ENCODE assay signal across 9 cellular contexts in genomic region chr2:201909961-201910361, GRCh38.
A peak's percentile ranks its signal among the peaks of the same experiment; 100 is the strongest.
DNase-seq lines count a peak whose midpoint lies in the region; ATAC-seq, FAIRE-seq and TF ChIP-seq lines count a peak whose summit lies in the region.
"Had no signal": no experiment of that assay in that cellular context is flagged by ENCODE, and none has a peak within 500 bp of the region (broad histone marks: within the 10 kb centered on the region; RNA-seq: fewer than 3 reads in every experiment).

No MANE protein-coding gene starts in this region.

- H3K4me3 Mint-ChIP-seq in astrocyte (ENCODE audit: unreplicated experiment), result peak overlapping the region; percentile 55
- no peak overlapping the region for H3K4me3 Mint-ChIP-seq in stimulated activated memory B cell treated with anti-CD40 and anti-IgM and Interleukin-4, amounts not matched to agents 10 μg/mL and 1 μg/mL and 100 μg/mL, for 72 hours

- no TSS peak for BruUV-seq in mammary epithelial cell (replicated peaks; lab: Mats Ljungman, UMichigan)

- peaks cover 28% of the 10 kb centered on the region for H3K4me1 Mint-ChIP-seq in astrocyte (ENCODE audit: low read depth, unreplicated experiment)
- peaks cover 12% of the 10 kb centered on the region for H3K4me1 Mint-ChIP-seq in stimulated activated memory B cell treated with anti-CD40 and anti-IgM and Interleukin-4, amounts not matched to agents 10 μg/mL and 1 μg/mL and 100 μg/mL, for 72 hours

- no peak overlapping the region for H3K9ac ChIP-seq in mammary epithelial cell (ENCODE audit: insufficient read depth, low read length)
- peak overlapping the region; percentile 58 for H3K9ac ChIP-seq in astrocyte (ENCODE audit: low read length)

- H3K36me3 ChIP-seq in mammary epithelial cell (ENCODE audit: insufficient read depth, low read length) (no peaks in the 10 kb centered on the region), breast epithelium (no peaks in the 10 kb centered on the region), astrocyte (ENCODE audit: insufficient read depth, low read length) (no peaks in the 10 kb centered on the region), thymus (ENCODE audit: control insufficient read depth, insufficient read depth) (no peaks in the 10 kb centered on the region)

- H3K79me2 ChIP-seq in mammary epithelial cell (ENCODE audit: insufficient read depth, low read length) (no peaks in the 10 kb centered on the region), astrocyte (ENCODE audit: insufficient read depth, low read length) (no peaks in the 10 kb centered on the region)

- H3K27ac ChIP-seq in mammary epithelial cell (ENCODE audit: insufficient read depth, low read depth, low read length), result no peak overlapping the region
- H3K27ac ChIP-seq in breast epithelium, result no peak overlapping the region
- peak overlapping the region; percentile 89 for H3K27ac ChIP-seq in astrocyte (ENCODE audit: low read depth, low read length)
- H3K27ac ChIP-seq in thymus (ENCODE audit: low read depth), result peak overlapping the region; percentile 74
- H3K27ac ChIP-seq: PC-9 had no signal

- CTCF ChIA-PET in mammary epithelial cell (lab: Charles Lee; ENCODE audit: low non-redundant PET), result no interaction called here

- H3K9me3 Mint-ChIP-seq in astrocyte (ENCODE audit: unreplicated experiment), result no peaks in the 10 kb centered on the region
- H3K9me3 Mint-ChIP-seq in stimulated activated memory B cell treated with anti-CD40 and anti-IgM and Interleukin-4, amounts not matched to agents 10 μg/mL and 1 μg/mL and 100 μg/mL, for 72 hours, result no peaks in the 10 kb centered on the region

- dilution Hi-C loops in mammary epithelial cell (cut with HindIII; ENCODE audit: low sequenced_read_pairs), result no loop called here

- no peak for TF ChIP-seq CTCF in mammary epithelial cell (conservative IDR thresholded peaks at IDR 0.05 in 1 of 2, IDR thresholded peaks at IDR 0.05 in 1 of 2; ENCODE audit: extremely low read depth in 1 of 2, insufficient read depth in 1 of 2, low read depth in 1 of 2, low read length in 2 of 2)
- TF ChIP-seq CTCF in breast epithelium (IDR thresholded peaks at IDR 0.05), result no peak
- no peak for TF ChIP-seq CTCF in astrocyte (IDR thresholded peaks at IDR 0.05; ENCODE audit: insufficient read depth, low read depth, low read length)

- FAIRE-seq in astrocyte (lab: Jason Lieb, UNC), result peak; percentile 63

- peaks cover 6% of the 10 kb centered on the region for H3K4me1 ChIP-seq in mammary epithelial cell (ENCODE audit: insufficient read depth, low read length)
- no peaks in the 10 kb centered on the region for H3K4me1 ChIP-seq in breast epithelium
- peaks cover 30% of the 10 kb centered on the region for H3K4me1 ChIP-seq in astrocyte (ENCODE audit: insufficient read depth, low read length)
- H3K4me1 ChIP-seq in thymus (ENCODE audit: control insufficient read depth, insufficient read depth, low read length), result peaks cover 28% of the 10 kb centered on the region

- H2AFZ ChIP-seq in mammary epithelial cell (ENCODE audit: low read depth, low read length), result no peak overlapping the region
- peak overlapping the region; percentile 13 for H2AFZ ChIP-seq in astrocyte (ENCODE audit: low read depth, low read length)
- H2AFZ ChIP-seq: PC-9 had no signal

- H3K27me3 Mint-ChIP-seq in astrocyte (ENCODE audit: low read depth, unreplicated experiment), result no peaks in the 10 kb centered on the region
- peaks cover 18% of the 10 kb centered on the region for H3K27me3 Mint-ChIP-seq in stimulated activated memory B cell treated with anti-CD40 and anti-IgM and Interleukin-4, amounts not matched to agents 10 μg/mL and 1 μg/mL and 100 μg/mL, for 72 hours

- no peak for TF ChIP-seq POLR2A in breast epithelium (IDR thresholded peaks at IDR 0.05)

- ATAC-seq in HG03442 (IDR thresholded peaks at IDR 0.05; ENCODE audit: unreplicated experiment) (peak; percentile 45), GM18909 (IDR thresholded peaks at IDR 0.05; ENCODE audit: poor library complexity, unreplicated experiment) (no peak)
- no peak for ATAC-seq in stimulated activated memory B cell treated with anti-CD40 and anti-IgM and Interleukin-4, amounts not matched to agents 10 μg/mL and 1 μg/mL and 100 μg/mL, for 72 hours

- intact Hi-C loops in mammary epithelial cell (cut with micrococcal nuclease), result no loop called here
- intact Hi-C loops in breast epithelium (cut with DNase I; ENCODE audit: low total_unique reads), result no loop called here

- in situ Hi-C loops in mammary epithelial cell (cut with MboI; ENCODE audit: low sequenced_read_pairs in 2 of 2), result no loop called here

- peak; percentile 27 for DNase-seq in mammary epithelial cell
- no peak for DNase-seq in breast epithelium (ENCODE audit: low spot score in 2 of 2)
- DNase-seq in astrocyte (ENCODE audit: low read depth), result peak; percentile 68
- no peak for DNase-seq in amniotic stem cell (lab: John Stamatoyannopoulos, UW)

- H3K4me3 ChIP-seq in mammary epithelial cell (replicated peaks in 1 of 3; ENCODE audit: insufficient read depth in 1 of 3, low read depth in 2 of 3, low read length in 3 of 3) (no peak overlapping the region), breast epithelium (no peak overlapping the region), astrocyte (ENCODE audit: insufficient read depth, low read depth, low read length) (peak overlapping the region; percentile 39), thymus (ENCODE audit: low read length) (peak overlapping the region; percentile 32)
- H3K4me3 ChIP-seq: PC-9 had no signal

- H3K27me3 ChIP-seq in mammary epithelial cell (ENCODE audit: insufficient read depth, low read length), result no peaks in the 10 kb centered on the region
- no peaks in the 10 kb centered on the region for H3K27me3 ChIP-seq in breast epithelium
- H3K27me3 ChIP-seq in astrocyte (ENCODE audit: insufficient read depth, low read length), result no peaks in the 10 kb centered on the region
- no peaks in the 10 kb centered on the region for H3K27me3 ChIP-seq in thymus (ENCODE audit: control insufficient read depth, insufficient read depth)

- WGBS in mammary epithelial cell (ENCODE audit: low coverage, missing lambda C conversion rate), result 54% methylated on average over 4 of the region's 4 CpGs
- WGBS in thymus, result 27% methylated on average over 4 of the region's 4 CpGs

- H3K27ac Mint-ChIP-seq in astrocyte (ENCODE audit: unreplicated experiment), result peak overlapping the region; percentile 84
- no peak overlapping the region for H3K27ac Mint-ChIP-seq in stimulated activated memory B cell treated with anti-CD40 and anti-IgM and Interleukin-4, amounts not matched to agents 10 μg/mL and 1 μg/mL and 100 μg/mL, for 72 hours

- H4K20me1 ChIP-seq in mammary epithelial cell (ENCODE audit: insufficient read depth, low read length) (no peaks in the 10 kb centered on the region), astrocyte (ENCODE audit: insufficient read depth, low read length) (no peaks in the 10 kb centered on the region)

- H3K4me2 ChIP-seq in mammary epithelial cell (ENCODE audit: insufficient read depth, low read depth, low read length) (no peak overlapping the region), astrocyte (ENCODE audit: low read length) (peak overlapping the region; percentile 83)
- H3K4me2 ChIP-seq: PC-9 had no signal

- H3K9me3 ChIP-seq in mammary epithelial cell (replicated peaks; ENCODE audit: insufficient read depth, low read length), result no peaks in the 10 kb centered on the region
- H3K9me3 ChIP-seq in breast epithelium, result no peaks in the 10 kb centered on the region
- no peaks in the 10 kb centered on the region for H3K9me3 ChIP-seq in astrocyte (ENCODE audit: insufficient read depth, low read depth, low read length)
- H3K9me3 ChIP-seq in thymus (ENCODE audit: control insufficient read depth), result no peaks in the 10 kb centered on the region

- H3K36me3 Mint-ChIP-seq in astrocyte (ENCODE audit: low read depth, unreplicated experiment), result no peaks in the 10 kb centered on the region
- no peaks in the 10 kb centered on the region for H3K36me3 Mint-ChIP-seq in stimulated activated memory B cell treated with anti-CD40 and anti-IgM and Interleukin-4, amounts not matched to agents 10 μg/mL and 1 μg/mL and 100 μg/mL, for 72 hours

Comparison
In these comparisons a context has a peak if more than half of its experiments do, and no peak if none do; other contexts are left out.
1. DNase-seq: peak in mammary epithelial cell (single experiment) and astrocyte (single experiment); none in breast epithelium (0 of 2) and amniotic stem cell (single experiment).
2. H3K27ac ChIP-seq: peak in astrocyte (single experiment) and thymus (single experiment); none in mammary epithelial cell (single experiment) and breast epithelium (0 of 2).
3. H3K4me3 ChIP-seq: peak in astrocyte (single experiment) and thymus (single experiment); none in mammary epithelial cell (0 of 3) and breast epithelium (0 of 3).